14 cellular contexts compared by ENCODE assay signal in genomic region chr19:41355035-41355434, GRCh38. TPM values are rescaled to one million over a fixed set of nuclear protein-coding genes. Genes with fewer than 3 reads are reported as not detected.
DNase-seq lines count a peak whose midpoint lies in the region; ATAC-seq, FAIRE-seq and TF ChIP-seq lines count a peak whose summit lies in the region.
"Had no signal": no experiment of that assay in that cellular context is flagged by ENCODE, and none has a peak within 500 bp of the region (broad histone marks: within the 10 kb centered on the region; RNA-seq: fewer than 3 reads in every experiment).

No MANE protein-coding gene starts in this region.

- H3K4me3 ChIP-seq in HEK293 (ENCODE audit: low read depth, low read length) (no peak overlapping the region), left lung (no peak overlapping the region)
- H3K4me3 ChIP-seq: SJSA1 had no signal

- no peak for ATAC-seq in left lung

- H3K36me3 Mint-ChIP-seq in T-helper 1 cell treated with Interleukin-12 subunit alpha and Interleukin-12 subunit beta and Interleukin-4 antibody, amounts not matched to agents 30 μg/mL and 1 μg/mL, for 36 hours (ENCODE audit: low read depth), result peaks cover 19% of the 10 kb centered on the region
- H3K36me3 Mint-ChIP-seq in brain, result no peaks in the 10 kb centered on the region
- H3K36me3 Mint-ChIP-seq in osteocyte (ENCODE audit: unreplicated experiment), result no peaks in the 10 kb centered on the region

- peak overlapping the region; percentile 43 for H3K4me3 Mint-ChIP-seq in T-helper 1 cell treated with Interleukin-12 subunit alpha and Interleukin-12 subunit beta and Interleukin-4 antibody, amounts not matched to agents 30 μg/mL and 1 μg/mL, for 36 hours
- H3K4me3 Mint-ChIP-seq in brain, result peak overlapping the region; percentile 68 to 82 (median 76)
- H3K4me3 Mint-ChIP-seq in osteocyte (ENCODE audit: unreplicated experiment), result peak overlapping the region; percentile 3

- POLR2A ChIA-PET in HEK293 (lab: Yijun Ruan, JAX), result interaction anchor here (2.4 kb wide), 1 partner anchor 9 kb away, joined by 22 read pairs; the partner anchor contains the start of gene B9D2

- no peak for TF ChIP-seq POLR2A in GM12892 (IDR thresholded peaks at IDR 0.05; ENCODE audit: low read depth, low read length)

- CTCF ChIA-PET in HEK293 (lab: Yijun Ruan, JAX), result interaction anchor here (0.6 to 5.3 kb wide), 10 partner anchors 9 to 720 kb away, joined by 3 to 64 read pairs (median 4); partner anchors contain the start of genes B9D2 and DMAC2

- H3K27me3 Mint-ChIP-seq in T-helper 1 cell treated with Interleukin-12 subunit alpha and Interleukin-12 subunit beta and Interleukin-4 antibody, amounts not matched to agents 30 μg/mL and 1 μg/mL, for 36 hours (ENCODE audit: low read depth), result no peaks in the 10 kb centered on the region
- peaks cover 40% of the 10 kb centered on the region for H3K27me3 Mint-ChIP-seq in brain
- H3K27me3 Mint-ChIP-seq in osteocyte (ENCODE audit: unreplicated experiment), result no peaks in the 10 kb centered on the region

- TF ChIP-seq CTCF in HEK293 (tag by site-specific recombination; IDR thresholded peaks at IDR 0.05), result no peak
- TF ChIP-seq CTCF in brain (conservative IDR thresholded peaks at IDR 0.05), result no peak
- TF ChIP-seq CTCF in osteocyte (IDR thresholded peaks at IDR 0.05), result no peak
- no peak for TF ChIP-seq CTCF in left lung (IDR thresholded peaks at IDR 0.05)

- H3K27ac ChIP-seq in HEK293 (ENCODE audit: extremely low read depth, low read depth, low read length), result no peak overlapping the region
- H3K27ac ChIP-seq in left lung, result peak overlapping the region in 1 of 2 donors; percentile 90
- H3K27ac ChIP-seq: 22Rv1, SJSA1, VCaP had no signal

- H3K9me3 ChIP-seq in HEK293 (ENCODE audit: control insufficient read depth, insufficient read depth, low read depth, low read length) (no peaks in the 10 kb centered on the region), left lung (no peaks in the 10 kb centered on the region)
- H3K9me3 ChIP-seq: HAP-1, heart right ventricle, SJSA1 had no signal

- peaks cover 44% of the 10 kb centered on the region for H3K4me1 Mint-ChIP-seq in T-helper 1 cell treated with Interleukin-12 subunit alpha and Interleukin-12 subunit beta and Interleukin-4 antibody, amounts not matched to agents 30 μg/mL and 1 μg/mL, for 36 hours (ENCODE audit: low read depth)
- H3K4me1 Mint-ChIP-seq in brain (peaks cover 38% of the 10 kb centered on the region), osteocyte (ENCODE audit: unreplicated experiment) (peaks cover 12% of the 10 kb centered on the region)

- no peak for DNase-seq in T-helper 1 cell
- DNase-seq in osteocyte (ENCODE audit: extremely low spot score, unreplicated experiment), result no peak
- DNase-seq in NCI-H187 treated with DMSO at 0.1 percent for 48 hours (lab: John Stamatoyannopoulos, UW), result no peak
- DNase-seq in left lung, result no peak
- DNase-seq in GM12892 (ENCODE audit: insufficient read length), result no peak
- DNase-seq: NCI-H2171 had no signal

- intact Hi-C loops in left lung (cut with DNase I), result no loop called here

- H3K9me3 Mint-ChIP-seq in T-helper 1 cell treated with Interleukin-12 subunit alpha and Interleukin-12 subunit beta and Interleukin-4 antibody, amounts not matched to agents 30 μg/mL and 1 μg/mL, for 36 hours, result no peaks in the 10 kb centered on the region
- H3K9me3 Mint-ChIP-seq in brain (peaks cover 0 to 4% (median 0%) of the 10 kb centered on the region in 5 experiments), osteocyte (ENCODE audit: unreplicated experiment) (no peaks in the 10 kb centered on the region)

- peaks cover 5% of the 10 kb centered on the region; the same call in 1 of the 2 replicates for H3K4me1 ChIP-seq in HEK293 (ENCODE audit: control insufficient read depth, insufficient read depth, low read length)
- peaks cover 0 to 61% of the 10 kb centered on the region in 2 donors for H3K4me1 ChIP-seq in left lung

- H3K36me3 ChIP-seq in HEK293 (ENCODE audit: control insufficient read depth in 2 of 2, insufficient read depth in 1 of 2, low read length in 2 of 2), result no peaks in the 10 kb centered on the region
- no peaks in the 10 kb centered on the region for H3K36me3 ChIP-seq in left lung
- H3K36me3 ChIP-seq: HAP-1, heart right ventricle had no signal

- H3K27ac Mint-ChIP-seq in T-helper 1 cell treated with Interleukin-12 subunit alpha and Interleukin-12 subunit beta and Interleukin-4 antibody, amounts not matched to agents 30 μg/mL and 1 μg/mL, for 36 hours, result peak overlapping the region; percentile 82
- H3K27ac Mint-ChIP-seq in brain (peak overlapping the region in 3 of 5 experiments; percentile 11 to 63 (median 48)), osteocyte (ENCODE audit: unreplicated experiment) (peak overlapping the region; percentile 24)

- no peaks in the 10 kb centered on the region for H3K27me3 ChIP-seq in left lung
- H3K27me3 ChIP-seq: SJSA1 had no signal

- FAIRE-seq in GM12892 (lab: Jason Lieb, UNC), result no peak

TF ChIP-seq in HEK293, 187 proteins besides CTCF, POLR2A, EP300 and RAD21:
- TF ChIP-seq ZNF16 (tag by site-specific recombination; IDR thresholded peaks at IDR 0.05; ENCODE audit: low read depth) (peak; percentile 91), ZNF19 (tag by site-specific recombination; IDR thresholded peaks at IDR 0.05; ENCODE audit: low read depth) (no peak), ZNF585B (tag by site-specific recombination; IDR thresholded peaks at IDR 0.05) (no peak), ZNF292 (tag by site-specific recombination; IDR thresholded peaks at IDR 0.05; ENCODE audit: borderline replicate concordance, low read depth) (no peak)
- TF ChIP-seq, protein P1, sequence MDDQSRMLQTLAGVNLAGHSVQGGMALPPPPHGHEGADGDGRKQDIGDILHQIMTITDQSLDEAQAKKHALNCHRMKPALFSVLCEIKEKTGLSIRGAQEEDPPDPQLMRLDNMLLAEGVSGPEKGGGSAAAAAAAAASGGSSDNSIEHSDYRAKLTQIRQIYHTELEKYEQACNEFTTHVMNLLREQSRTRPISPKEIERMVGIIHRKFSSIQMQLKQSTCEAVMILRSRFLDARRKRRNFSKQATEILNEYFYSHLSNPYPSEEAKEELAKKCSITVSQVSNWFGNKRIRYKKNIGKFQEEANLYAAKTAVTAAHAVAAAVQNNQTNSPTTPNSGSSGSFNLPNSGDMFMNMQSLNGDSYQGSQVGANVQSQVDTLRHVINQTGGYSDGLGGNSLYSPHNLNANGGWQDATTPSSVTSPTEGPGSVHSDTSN (CRISPR knock-in tag; IDR thresholded peaks at IDR 0.05), result no peak
- TF ChIP-seq, protein P2, sequence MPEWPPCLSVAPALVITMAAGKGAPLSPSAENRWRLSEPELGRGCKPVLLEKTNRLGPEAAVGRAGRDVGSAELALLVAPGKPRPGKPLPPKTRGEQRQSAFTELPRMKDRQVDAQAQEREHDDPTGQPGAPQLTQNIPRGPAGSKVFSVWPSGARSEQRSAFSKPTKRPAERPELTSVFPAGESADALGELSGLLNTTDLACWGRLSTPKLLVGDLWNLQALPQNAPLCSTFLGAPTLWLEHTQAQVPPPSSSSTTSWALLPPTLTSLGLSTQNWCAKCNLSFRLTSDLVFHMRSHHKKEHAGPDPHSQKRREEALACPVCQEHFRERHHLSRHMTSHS (tag by site-specific recombination; IDR thresholded peaks at IDR 0.05), result no peak

RNA-seq across cellular contexts. Expression of gene TGFB1, which starts 1.3 kb away (rescaled TPM):
- 11.2 TPM for polyA plus RNA-seq in brain (ENCODE audit: insufficient read depth, low read depth, low replicate concordance)
- total RNA-seq in osteocyte (244 and 255 TPM in 2 replicates), left lung (10 to 100 TPM; 73.1 to 98.0 TPM)
- 23.4 TPM for polyA plus RNA-seq in GM12892 (2012; ENCODE audit: missing spikeins)

RNA-seq across cellular contexts. Expression of gene B9D2, which starts 8.9 kb away (rescaled TPM):
- 11.8 TPM for polyA plus RNA-seq in brain (ENCODE audit: insufficient read depth, low read depth, low replicate concordance)
- total RNA-seq in osteocyte, result 4.6 and 5.5 TPM in 2 replicates
- 1 to 10 TPM; 7.8 to 8.8 TPM for total RNA-seq in left lung
- 3.5 TPM for polyA plus RNA-seq in GM12892 (2012; ENCODE audit: missing spikeins)

RNA-seq across cellular contexts. Expression of gene TMEM91, which starts 21.3 kb away (rescaled TPM):
- 8.6 TPM for polyA plus RNA-seq in brain (ENCODE audit: insufficient read depth, low read depth, low replicate concordance)
- total RNA-seq in osteocyte (8.5 and 9.2 TPM in 2 replicates), left lung (10 to 100 TPM; 10.1 to 14.3 TPM)
- 5.3 TPM for polyA plus RNA-seq in GM12892 (2012; ENCODE audit: missing spikeins)

RNA-seq across cellular contexts. Expression of gene EXOSC5, which starts 42.1 kb away (rescaled TPM):
- polyA plus RNA-seq in brain (ENCODE audit: insufficient read depth, low read depth, low replicate concordance), result 46.6 TPM
- total RNA-seq in osteocyte (10.6 and 11.6 TPM in 2 replicates), left lung (10 to 100 TPM; 10.3 to 17.4 TPM)
- polyA plus RNA-seq in GM12892 (2012; ENCODE audit: missing spikeins), result 59.4 TPM

RNA-seq across cellular contexts. Expression of gene BCKDHA, which starts 42.6 kb away (rescaled TPM):
- polyA plus RNA-seq in brain (ENCODE audit: insufficient read depth, low read depth, low replicate concordance), result 53.0 TPM
- total RNA-seq in osteocyte (12.5 and 19.8 TPM in 2 replicates), left lung (10 to 100 TPM; 12.1 to 17.8 TPM)
- polyA plus RNA-seq in GM12892 (2012; ENCODE audit: missing spikeins), result 36.2 TPM

Comparison
In these comparisons a context has a peak if more than half of its experiments do, and no peak if none do; other contexts are left out.
1. H3K27ac Mint-ChIP-seq: peak in every context shown above with its lines; median percentile 82 in T-helper 1 cell treated with Interleukin-12 subunit alpha and Interleukin-12 subunit beta and Interleukin-4 antibody, amounts not matched to agents 30 μg/mL and 1 μg/mL, for 36 hours; 48 in brain; 24 in osteocyte.
2. H3K4me3 Mint-ChIP-seq: peak in every context shown above with its lines; median percentile 76 in brain; 43 in T-helper 1 cell treated with Interleukin-12 subunit alpha and Interleukin-12 subunit beta and Interleukin-4 antibody, amounts not matched to agents 30 μg/mL and 1 μg/mL, for 36 hours; 3 in osteocyte.